8 cellular contexts compared by ENCODE assay signal in genomic region chr13:49976314-49977258, GRCh38. TPM values are rescaled to one million over a fixed set of nuclear protein-coding genes. Genes with fewer than 3 reads are reported as not detected.
DNase-seq lines count a peak whose midpoint lies in the region; ATAC-seq, FAIRE-seq and TF ChIP-seq lines count a peak whose summit lies in the region.

No MANE protein-coding gene starts in this region.

- FAIRE-seq in A549 (lab: Jason Lieb, UNC), result no peak

- H3K27me3 Mint-ChIP-seq in activated T-helper 2 cell treated with anti-CD3 and anti-CD28 coated beads, Interferon-gamma antibody, Interleukin-2, Interleukin-4, amounts not matched to agents 10 μg/mL and 5 μg/mL and 100 μg/mL, durations not matched to agents 14 hours and 24 hours and 36 hours (ENCODE audit: low read depth), result no peaks in the 10 kb centered on the region

- H3K4me1 Mint-ChIP-seq in activated T-helper 2 cell treated with anti-CD3 and anti-CD28 coated beads, Interferon-gamma antibody, Interleukin-2, Interleukin-4, amounts not matched to agents 10 μg/mL and 5 μg/mL and 100 μg/mL, durations not matched to agents 14 hours and 24 hours and 36 hours (ENCODE audit: low read depth), result peaks cover 8% of the 10 kb centered on the region

- H3K27ac Mint-ChIP-seq in activated T-helper 2 cell treated with anti-CD3 and anti-CD28 coated beads, Interferon-gamma antibody, Interleukin-2, Interleukin-4, amounts not matched to agents 10 μg/mL and 5 μg/mL and 100 μg/mL, durations not matched to agents 14 hours and 24 hours and 36 hours, result no peak overlapping the region

- H3K36me3 ChIP-seq in osteoblast (ENCODE audit: insufficient read depth, low read length), result peaks cover 11% of the 10 kb centered on the region
- no peaks in the 10 kb centered on the region for H3K36me3 ChIP-seq in thyroid gland

- no peak overlapping the region for H2AFZ ChIP-seq in osteoblast (ENCODE audit: low read length)

- no peaks in the 10 kb centered on the region for H3K9me3 Mint-ChIP-seq in activated T-helper 2 cell treated with anti-CD3 and anti-CD28 coated beads, Interferon-gamma antibody, Interleukin-2, Interleukin-4, amounts not matched to agents 10 μg/mL and 5 μg/mL and 100 μg/mL, durations not matched to agents 14 hours and 24 hours and 36 hours

- DNase-seq in A549 (ENCODE audit: low read depth in 1 of 2, low spot score in 1 of 2), result peak; percentile 41 to 67
- peak; percentile 75 for DNase-seq in GM13977 (ENCODE audit: low spot score)
- DNase-seq in KBM-7, result peak; percentile 76
- peak; percentile 60 for DNase-seq in RWPE1 (ENCODE audit: low spot score)
- DNase-seq in activated T-helper 2 cell treated with anti-CD3 and anti-CD28 coated beads, Interferon-gamma antibody, Interleukin-2, Interleukin-4, amounts not matched to agents 10 μg/mL and 5 μg/mL and 100 μg/mL, durations not matched to agents 14 hours and 24 hours and 36 hours (ENCODE audit: low spot score), result peak; percentile 50
- DNase-seq in foreskin melanocyte, result peak; percentile 63
- DNase-seq in osteoblast (ENCODE audit: insufficient read length, low spot score, missing footprints), result peak; percentile 83
- DNase-seq in thyroid gland, result peak; percentile 68 to 78

- peak; percentile 72 for TF ChIP-seq CTCF in A549 (IDR thresholded peaks at IDR 0.05)
- peak; percentile 78 for TF ChIP-seq CTCF in GM13977 (IDR thresholded peaks at IDR 0.05; ENCODE audit: extremely low read depth, insufficient read depth, missing control alignments)
- peak; percentile 83 for TF ChIP-seq CTCF in RWPE1 (conservative IDR thresholded peaks at IDR 0.05; ENCODE audit: low read depth)
- peak; percentile 90 for TF ChIP-seq CTCF in osteoblast (IDR thresholded peaks at IDR 0.05; ENCODE audit: extremely low read depth, low read depth, low read length)
- peak; percentile 79 to 91 (median 84) for TF ChIP-seq CTCF in thyroid gland (IDR thresholded peaks at IDR 0.05)

- TF ChIP-seq EP300 in A549 (IDR thresholded peaks at IDR 0.05), result no peak

- H3K4me1 ChIP-seq in A549, result peaks cover 7% of the 10 kb centered on the region; the same call in 1 of the 3 replicates
- peaks cover 5% of the 10 kb centered on the region for H3K4me1 ChIP-seq in osteoblast (ENCODE audit: insufficient read depth, low read length)
- H3K4me1 ChIP-seq in thyroid gland, result no peaks in the 10 kb centered on the region

- POLR2A ChIA-PET in A549 (lab: Yijun Ruan, JAX) (interaction anchor here (0.7 kb wide), 1 partner anchor 201 kb away, joined by 4 read pairs; no protein-coding TSS in a partner anchor), RWPE1 (lab: Yijun Ruan, JAX; ENCODE audit: low non-redundant PET) (no interaction called here)

- TF ChIP-seq POLR2A in A549 (IDR thresholded peaks at IDR 0.05; ENCODE audit: low read length) (no peak), thyroid gland (IDR thresholded peaks at IDR 0.05) (no peak)

- WGBS in A549 (ENCODE audit: missing lambda C conversion rate), result 48% methylated on average over 8 of the region's 8 CpGs
- 53 to 55% methylated on average over 8 of the region's 8 CpGs for whole genome bisulfite sequencing in thyroid gland, 2 donors

- no peak overlapping the region for H3K4me3 Mint-ChIP-seq in activated T-helper 2 cell treated with anti-CD3 and anti-CD28 coated beads, Interferon-gamma antibody, Interleukin-2, Interleukin-4, amounts not matched to agents 10 μg/mL and 5 μg/mL and 100 μg/mL, durations not matched to agents 14 hours and 24 hours and 36 hours (ENCODE audit: low read depth)

- CTCF ChIA-PET in A549 (lab: Yijun Ruan, JAX), result interaction anchor here (0.6 to 2.3 kb wide), 23 partner anchors 9 to 1096 kb away, joined by 3 to 13 read pairs (median 3); no protein-coding TSS in a partner anchor
- CTCF ChIA-PET in RWPE1 (lab: Yijun Ruan, JAX), result interaction anchor here (0.5 to 1.6 kb wide), 14 partner anchors 14 to 1095 kb away, joined by 3 to 11 read pairs (median 3); partner anchors contain the start of genes SPRYD7 and TRIM13

- no peaks in the 10 kb centered on the region for H3K79me2 ChIP-seq in osteoblast (ENCODE audit: insufficient read depth, low read length)

- peaks cover 8% of the 10 kb centered on the region for H3K36me3 Mint-ChIP-seq in activated T-helper 2 cell treated with anti-CD3 and anti-CD28 coated beads, Interferon-gamma antibody, Interleukin-2, Interleukin-4, amounts not matched to agents 10 μg/mL and 5 μg/mL and 100 μg/mL, durations not matched to agents 14 hours and 24 hours and 36 hours (ENCODE audit: low read depth)

- peak; percentile 77 to 88 for TF ChIP-seq RAD21 in A549 (conservative IDR thresholded peaks at IDR 0.05 in 1 of 2, IDR thresholded peaks at IDR 0.05 in 1 of 2)

- H3K9me3 ChIP-seq in A549 (no peaks in the 10 kb centered on the region), osteoblast (ENCODE audit: low read depth, low read length) (no peaks in the 10 kb centered on the region), thyroid gland (no peaks in the 10 kb centered on the region)

- in situ Hi-C loops in GM13977 (cut with MboI; ENCODE audit: low pct_unique_long_range_greater_than_20kb, low sequenced_read_pairs, unreplicated experiment) (loop anchor here (10.0 to 25.0 kb wide), 4 partner anchors 561 to 1108 kb away; no protein-coding TSS in a partner anchor), KBM-7 (cut with MboI; ENCODE audit: low pct_unique_long_range_greater_than_20kb, low sequenced_read_pairs) (loop anchor here (25.0 kb wide), 2 partner anchors 936 to 1086 kb away; partner anchors contain the start of gene RNASEH2B)

- H3K4me2 ChIP-seq in A549 (no peak overlapping the region), osteoblast (ENCODE audit: insufficient read depth, low read length) (no peak overlapping the region)

- ATAC-seq in A549, result peak; percentile 76 to 88

- no peaks in the 10 kb centered on the region for H3K27me3 ChIP-seq in osteoblast (ENCODE audit: insufficient read depth, low read length)
- H3K27me3 ChIP-seq in thyroid gland, result no peaks in the 10 kb centered on the region

- H3K4me3 ChIP-seq in A549 (no peak overlapping the region), osteoblast (ENCODE audit: insufficient read depth, low read length) (no peak overlapping the region), thyroid gland (replicated peaks in 1 of 3) (no peak overlapping the region)

- no peaks in the 10 kb centered on the region for H4K20me1 ChIP-seq in osteoblast (ENCODE audit: insufficient read depth, low read length)

- intact Hi-C loops in activated T-helper 2 cell treated with anti-CD3 and anti-CD28 coated beads, Interferon-gamma antibody, Interleukin-2, Interleukin-4, amounts not matched to agents 10 μg/mL and 5 μg/mL and 100 μg/mL, durations not matched to agents 14 hours and 24 hours and 36 hours (cut with micrococcal nuclease), result loop anchor here (1.0 kb wide), 3 partner anchors 825 to 1094 kb away; no protein-coding TSS in a partner anchor
- intact Hi-C loops in thyroid gland (cut with DNase I), result loop anchor here (10.0 kb wide), 2 partner anchors 938 to 1088 kb away; no protein-coding TSS in a partner anchor

- H3K27ac ChIP-seq in A549 (no peak overlapping the region; a peak in 1 of 6 replicates), RWPE1 (no peak overlapping the region), osteoblast (ENCODE audit: low read depth, low read length) (no peak overlapping the region), thyroid gland (no peak overlapping the region)

TF ChIP-seq in A549, 52 proteins besides CTCF, POLR2A, EP300 and RAD21:
- TF ChIP-seq CEBPB (IDR thresholded peaks at IDR 0.05), result no peak
- peak; percentile 65 for TF ChIP-seq SMC3 (IDR thresholded peaks at IDR 0.05)
TF ChIP-seq in A549: peak in this region for 1.

RNA-seq across cellular contexts. Expression of gene TRIM13, which starts 20.3 kb away (rescaled TPM):
- polyA plus RNA-seq in A549 (2011; rRNA removed) (22.4 and 23.0 TPM in 2 replicates), A549 (2017; fragmentation: RNase III; extraction: RNeasy Plus Mini Kit Qiagen cat#74134 plus additional on column Dnase treatment) (10.2 to 12.5 TPM (median 10.9 TPM) in 3 replicates)
- polyA plus RNA-seq in A549 (2012; cell fraction: cytosol; rRNA removed), result 4.9 and 5.4 TPM in 2 replicates
- polyA plus RNA-seq in A549 (2012; cell fraction: nucleus; rRNA removed), result 3.2 and 5.2 TPM in 2 replicates
- polyA minus RNA-seq in A549 (2011; rRNA and poly(A)+ RNA removed), result 8.7 and 10.4 TPM in 2 replicates
- 17.2 and 17.9 TPM in 2 replicates for total RNA-seq in activated T-helper 2 cell treated with anti-CD3 and anti-CD28 coated beads, Interferon-gamma antibody, Interleukin-2, Interleukin-4, amounts not matched to agents 10 μg/mL and 5 μg/mL and 100 μg/mL, durations not matched to agents 14 hours and 24 hours and 36 hours
- total RNA-seq in osteoblast (21.7 and 23.6 TPM in 2 replicates), thyroid gland (10 to 100 TPM; 24.5 to 38.7 (median 29.0) TPM)

RNA-seq across cellular contexts. Expression of gene KCNRG, which starts 38.7 kb away (rescaled TPM):
- polyA plus RNA-seq in A549 (2011; rRNA removed) (1.4 and 1.5 TPM in 2 replicates), A549 (2017; fragmentation: RNase III; extraction: RNeasy Plus Mini Kit Qiagen cat#74134 plus additional on column Dnase treatment) (0.29 to 0.63 TPM (median 0.53 TPM) in 3 replicates)
- polyA plus RNA-seq in A549 (2012; cell fraction: cytosol; rRNA removed), result 0.17 and 0.28 TPM in 2 replicates
- 0.29 and 0.34 TPM in 2 replicates for polyA plus RNA-seq in A549 (2012; cell fraction: nucleus; rRNA removed)
- 2.2 and 3.1 TPM in 2 replicates for polyA minus RNA-seq in A549 (2011; rRNA and poly(A)+ RNA removed)
- total RNA-seq in activated T-helper 2 cell treated with anti-CD3 and anti-CD28 coated beads, Interferon-gamma antibody, Interleukin-2, Interleukin-4, amounts not matched to agents 10 μg/mL and 5 μg/mL and 100 μg/mL, durations not matched to agents 14 hours and 24 hours and 36 hours, result 0.53 and 0.75 TPM in 2 replicates
- total RNA-seq in osteoblast (4.0 and 5.0 TPM in 2 replicates), thyroid gland (1 to 10 TPM; 1.0 to 5.8 (median 2.6) TPM)

RNA-seq across cellular contexts. Expression of gene SPRYD7, which starts 40.4 kb away (rescaled TPM):
- polyA plus RNA-seq in A549 (2011; rRNA removed) (9.0 and 11.6 TPM in 2 replicates), A549 (2017; fragmentation: RNase III; extraction: RNeasy Plus Mini Kit Qiagen cat#74134 plus additional on column Dnase treatment) (12.3 to 14.4 TPM (median 13.6 TPM) in 3 replicates)
- 7.2 and 15.4 TPM in 2 replicates for polyA plus RNA-seq in A549 (2012; cell fraction: cytosol; rRNA removed)
- polyA plus RNA-seq in A549 (2012; cell fraction: nucleus; rRNA removed), result 2.5 and 2.7 TPM in 2 replicates
- 2.3 and 2.5 TPM in 2 replicates for polyA minus RNA-seq in A549 (2011; rRNA and poly(A)+ RNA removed)
- total RNA-seq in activated T-helper 2 cell treated with anti-CD3 and anti-CD28 coated beads, Interferon-gamma antibody, Interleukin-2, Interleukin-4, amounts not matched to agents 10 μg/mL and 5 μg/mL and 100 μg/mL, durations not matched to agents 14 hours and 24 hours and 36 hours, result 8.7 and 9.8 TPM in 2 replicates
- total RNA-seq in osteoblast (3.8 and 4.0 TPM in 2 replicates), thyroid gland (1 to 10 TPM; 5.1 to 8.2 (median 5.9) TPM)
